In the genomic region with DNA sequence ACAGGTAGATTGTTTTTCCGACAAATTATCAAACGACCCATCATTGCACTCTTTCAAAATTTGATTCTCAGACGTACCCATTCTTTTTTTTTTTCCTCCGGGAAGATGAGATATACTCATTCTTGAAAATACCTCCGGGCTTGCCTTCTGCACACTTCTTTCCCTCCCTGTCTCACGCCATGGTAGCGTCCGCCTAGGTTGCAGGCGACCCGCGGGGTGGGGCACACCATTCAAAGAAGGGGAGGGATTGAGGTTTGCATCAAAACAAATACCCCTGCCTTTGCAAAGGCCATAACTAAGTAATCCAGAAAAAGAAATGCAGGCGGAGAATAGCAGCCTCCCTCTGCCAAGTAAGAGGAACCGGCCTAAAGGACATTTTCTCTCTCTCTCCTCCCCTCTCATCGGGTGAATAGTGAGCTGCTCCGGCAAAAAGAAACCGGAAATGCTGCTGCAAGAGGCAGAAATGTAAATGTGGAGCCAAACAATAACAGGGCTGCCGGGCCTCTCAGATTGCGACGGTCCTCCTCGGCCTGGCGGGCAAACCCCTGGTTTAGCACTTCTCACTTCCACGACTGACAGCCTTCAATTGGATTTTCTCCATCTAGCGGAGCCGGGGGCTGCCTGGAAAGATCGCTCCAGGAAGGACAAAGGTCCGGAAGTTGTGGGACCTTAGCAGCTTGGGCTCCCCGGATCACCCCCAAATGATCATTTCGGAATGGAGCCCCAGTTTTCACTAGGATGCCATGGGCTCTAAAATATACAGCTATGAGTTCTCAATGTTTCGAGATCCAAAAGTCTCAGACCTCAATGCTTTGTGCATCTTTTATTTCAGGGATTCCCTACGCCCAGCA, we compare ENCODE assay signal across 8 cellular contexts. TPM values are rescaled to one million over a fixed set of nuclear protein-coding genes. Genes with fewer than 3 reads are reported as not detected.
DNase-seq lines count a peak whose midpoint lies in the region; ATAC-seq lines count a peak whose summit lies in the region.

No MANE protein-coding gene starts in this region.

- H3K9me3 Mint-ChIP-seq in activated CD4-positive, alpha-beta T cell treated with anti-CD3 and anti-CD28 coated beads for 36 hours (ENCODE audit: low read depth), result no peaks in the 10 kb centered on the region

- H3K4me3 Mint-ChIP-seq in activated CD4-positive, alpha-beta T cell treated with anti-CD3 and anti-CD28 coated beads for 36 hours, result peak overlapping the region; percentile 83

- H3K27ac ChIP-seq in cingulate gyrus (ENCODE audit: low read depth, low read length), result peak overlapping the region; percentile 100

- peaks cover 40% of the 10 kb centered on the region for H3K4me1 Mint-ChIP-seq in activated CD4-positive, alpha-beta T cell treated with anti-CD3 and anti-CD28 coated beads for 36 hours

- POLR2A ChIA-PET in activated CD4-positive, alpha-beta T cell treated with anti-CD3 and anti-CD28 coated beads for 36 hours (lab: Charles Lee), result interaction anchor here (0.5 to 3.7 kb wide), 32 partner anchors 13 to 682 kb away, joined by 3 to 39 read pairs (median 5); partner anchors contain the start of genes ATP1B2, CD68, CYB5D1 and FXR2

- peak overlapping the region; percentile 97 for H3K27ac Mint-ChIP-seq in activated CD4-positive, alpha-beta T cell treated with anti-CD3 and anti-CD28 coated beads for 36 hours

- DNase-seq in AG08395 (ENCODE audit: low spot score) (peak; percentile 72), NCI-H446 (lab: John Stamatoyannopoulos, UW) (peak; percentile 85 to 90), left kidney (ENCODE audit: low read depth, low spot score) (peak; percentile 94)
- DNase-seq in activated CD4-positive, alpha-beta T cell treated with anti-CD3 and anti-CD28 coated beads for 36 hours, result peak; percentile 89
- peak; percentile 79 to 83 for DNase-seq in stimulated activated CD4-positive, alpha-beta T cell treated with anti-CD3 and anti-CD28 coated beads, Interleukin-2, amount 100 ng/mL, for 24 hours

- CTCF ChIA-PET in activated CD4-positive, alpha-beta T cell treated with anti-CD3 and anti-CD28 coated beads for 36 hours (lab: Charles Lee), result interaction anchor here (0.6 to 4.8 kb wide), 29 partner anchors 13 to 477 kb away, joined by 3 to 31 read pairs (median 5); partner anchors contain the start of genes DNAH2, EFNB3, FXR2 and MPDU1

- peaks cover 27% of the 10 kb centered on the region for H3K36me3 Mint-ChIP-seq in activated CD4-positive, alpha-beta T cell treated with anti-CD3 and anti-CD28 coated beads for 36 hours (ENCODE audit: low read depth)

- intact Hi-C loops in activated CD4-positive, alpha-beta T cell treated with anti-CD3 and anti-CD28 coated beads for 36 hours (cut with DNase I, micrococcal nuclease), result loop anchor here (1.0 to 5.0 kb wide), 26 partner anchors 72 to 1044 kb away; partner anchors contain the start of genes EIF5A (in 2 of the 2), MPDU1 (in 2 of the 2), POLR2A (in 2 of the 2) and TMEM102 (in 2 of the 2)

- no peaks in the 10 kb centered on the region for H3K27me3 Mint-ChIP-seq in activated CD4-positive, alpha-beta T cell treated with anti-CD3 and anti-CD28 coated beads for 36 hours

- ATAC-seq in GM18907 (IDR thresholded peaks at IDR 0.05; ENCODE audit: unreplicated experiment) (peak; percentile 59), HG03196 (IDR thresholded peaks at IDR 0.05; ENCODE audit: unreplicated experiment) (peak; percentile 42)
- peak; percentile 43 for ATAC-seq in activated CD4-positive, alpha-beta T cell treated with anti-CD3 and anti-CD28 coated beads for 36 hours

RNA-seq across cellular contexts. Expression of gene TP53, which starts 0.8 kb away (rescaled TPM):
- total RNA-seq in activated CD4-positive, alpha-beta T cell treated with anti-CD3 and anti-CD28 coated beads for 36 hours, result 100 to 1,000 TPM; 127 to 165 TPM

RNA-seq across cellular contexts. Expression of gene WRAP53, which starts 1.8 kb away (rescaled TPM):
- 10 to 100 TPM; 23.5 to 27.1 TPM for total RNA-seq in activated CD4-positive, alpha-beta T cell treated with anti-CD3 and anti-CD28 coated beads for 36 hours

RNA-seq across cellular contexts. Expression of gene EFNB3, which starts 18.6 kb away (rescaled TPM):
- total RNA-seq in activated CD4-positive, alpha-beta T cell treated with anti-CD3 and anti-CD28 coated beads for 36 hours, result not detected

RNA-seq across cellular contexts. Expression of gene DNAH2, which starts 31.1 kb away (rescaled TPM):
- not detected for total RNA-seq in activated CD4-positive, alpha-beta T cell treated with anti-CD3 and anti-CD28 coated beads for 36 hours

RNA-seq across cellular contexts. Expression of gene ATP1B2, which starts 35.7 kb away (rescaled TPM):
- total RNA-seq in activated CD4-positive, alpha-beta T cell treated with anti-CD3 and anti-CD28 coated beads for 36 hours, result under 1 TPM; 0.32 to 0.33 TPM

Comparison
In these comparisons a context has a peak if more than half of its experiments do, and no peak if none do; other contexts are left out.
1. Peak in every context shown above with its lines: DNase-seq, ATAC-seq and H3K27ac ChIP-seq.